ENCODE assay signal across 8 cellular contexts in genomic region chrX:153925739-153926593, GRCh38. TPM values are rescaled to one million over a fixed set of nuclear protein-coding genes. Genes with fewer than 3 reads are reported as not detected.
DNase-seq lines count a peak whose midpoint lies in the region; ATAC-seq and TF ChIP-seq lines count a peak whose summit lies in the region.

TSS of gene ARHGAP4 (minus strand) at chrX:153926264. CDS start at chrX:153926202, 62 bp downstream.

- in situ Hi-C loops in GM18951 (cut with MboI; ENCODE audit: low sequenced_read_pairs, unreplicated experiment) (no loop called here), astrocyte of the cerebellum (cut with HindIII; ENCODE audit: low sequenced_read_pairs) (no loop called here)

- no peak for ATAC-seq in GM19463 (IDR thresholded peaks at IDR 0.05; ENCODE audit: unreplicated experiment)

- H3K4me3 ChIP-seq in Peyer's patch (peak within 1 kb of the TSS; percentile 61 to 67 (median 63)), astrocyte of the cerebellum (ENCODE audit: low read depth, low read length) (peak within 1 kb of the TSS; percentile 55)

- peak; percentile 33 to 66 (median 53) for DNase-seq in Peyer's patch
- DNase-seq in astrocyte of the cerebellum (ENCODE audit: low read depth) = no peak
- DNase-seq in left kidney (ENCODE audit: low read depth, low spot score) = peak; percentile 22
- peak; percentile 46 to 57 for DNase-seq in stimulated activated CD8-positive, alpha-beta memory T cell treated with anti-CD3 and anti-CD28 coated beads, Interleukin-2, amount 100 ng/mL, for 48 hours (ENCODE audit: low read depth in 2 of 2)
- DNase-seq in NCI-H2196 (lab: John Stamatoyannopoulos, UW; ENCODE audit: unreplicated experiment) = no peak
- DNase-seq in NCI-H2029 treated with DMSO at 0.1 percent for 48 hours (lab: John Stamatoyannopoulos, UW) = no peak

- TF ChIP-seq CTCF in Peyer's patch (IDR thresholded peaks at IDR 0.05) (no peak), astrocyte of the cerebellum (IDR thresholded peaks at IDR 0.05; ENCODE audit: low read depth, low read length, missing control alignments) (no peak)

- H3K36me3 ChIP-seq in Peyer's patch = peaks cover 0 to 9% (median 0%) of the 10 kb centered on the region in 3 donors

- H3K27me3 ChIP-seq in Peyer's patch = no peaks in the 10 kb centered on the region

- H3K27ac ChIP-seq in Peyer's patch = peak within 1 kb of the TSS; percentile 95 to 99 (median 97)

- H3K9me3 ChIP-seq in Peyer's patch = no peaks in the 10 kb centered on the region

- TF ChIP-seq POLR2A in GM18951 (IDR thresholded peaks at IDR 0.05; ENCODE audit: extremely low read depth, insufficient read depth, insufficient read length) (peak; percentile 52), Peyer's patch (IDR thresholded peaks at IDR 0.05) (no peak)

- H3K4me1 ChIP-seq in Peyer's patch = peaks cover 0 to 38% (median 10%) of the 10 kb centered on the region in 4 donors

RNA-seq across cellular contexts. Expression of gene ARHGAP4, which starts in this region (rescaled TPM):
- total RNA-seq in Peyer's patch = 100 to 1,000 TPM in 1 of 4 donors, 10 to 100 TPM in 3; 23.6 to 211 (median 57.6) TPM

Comparison
In these comparisons a context has a peak if more than half of its experiments do, and no peak if none do; other contexts are left out.
1. DNase-seq: peak in Peyer's patch (3 of 3), left kidney (single experiment) and stimulated activated CD8-positive, alpha-beta memory T cell treated with anti-CD3 and anti-CD28 coated beads, Interleukin-2, amount 100 ng/mL, for 48 hours (2 of 2); none in astrocyte of the cerebellum (single experiment), NCI-H2196 (single experiment) and NCI-H2029 treated with DMSO at 0.1 percent for 48 hours (single experiment).